1 cellular context compared by ENCODE assay signal in the genomic region with DNA sequence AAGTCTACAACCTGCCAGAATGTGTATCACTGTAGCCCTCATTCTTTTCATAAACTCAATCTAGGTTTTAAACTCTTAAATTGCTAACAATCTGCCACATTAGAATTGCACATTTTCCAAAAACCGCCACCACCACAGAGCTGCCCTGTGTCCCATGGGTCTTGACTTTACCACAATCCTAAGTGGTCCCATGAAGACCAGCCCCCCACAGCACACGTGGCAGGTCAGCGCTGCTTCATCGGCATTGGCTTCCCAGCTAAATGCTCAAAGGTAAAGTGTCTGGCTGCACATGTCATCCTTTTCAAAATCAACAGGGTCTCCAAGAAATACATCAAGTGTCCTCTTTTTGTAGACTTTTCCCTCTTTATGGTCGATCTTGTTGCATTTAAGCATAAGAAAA.
TF ChIP-seq lines count a peak whose summit lies in the region.

No MANE protein-coding gene starts in this region.

TF ChIP-seq in HCT116, 20 proteins besides CTCF, POLR2A, EP300 and RAD21 (continued from another document):
- TF ChIP-seq, protein P1, sequence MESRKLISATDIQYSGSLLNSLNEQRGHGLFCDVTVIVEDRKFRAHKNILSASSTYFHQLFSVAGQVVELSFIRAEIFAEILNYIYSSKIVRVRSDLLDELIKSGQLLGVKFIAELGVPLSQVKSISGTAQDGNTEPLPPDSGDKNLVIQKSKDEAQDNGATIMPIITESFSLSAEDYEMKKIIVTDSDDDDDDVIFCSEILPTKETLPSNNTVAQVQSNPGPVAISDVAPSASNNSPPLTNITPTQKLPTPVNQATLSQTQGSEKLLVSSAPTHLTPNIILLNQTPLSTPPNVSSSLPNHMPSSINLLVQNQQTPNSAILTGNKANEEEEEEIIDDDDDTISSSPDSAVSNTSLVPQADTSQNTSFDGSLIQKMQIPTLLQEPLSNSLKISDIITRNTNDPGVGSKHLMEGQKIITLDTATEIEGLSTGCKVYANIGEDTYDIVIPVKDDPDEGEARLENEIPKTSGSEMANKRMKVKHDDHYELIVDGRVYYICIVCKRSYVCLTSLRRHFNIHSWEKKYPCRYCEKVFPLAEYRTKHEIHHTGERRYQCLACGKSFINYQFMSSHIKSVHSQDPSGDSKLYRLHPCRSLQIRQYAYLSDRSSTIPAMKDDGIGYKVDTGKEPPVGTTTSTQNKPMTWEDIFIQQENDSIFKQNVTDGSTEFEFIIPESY (IDR thresholded peaks at IDR 0.05; ENCODE audit: extremely low read depth, insufficient replicate concordance, low read length), result no peak
- TF ChIP-seq CEBPB (IDR thresholded peaks at IDR 0.05; ENCODE audit: low read depth) (no peak), MAX (IDR thresholded peaks at IDR 0.05) (no peak), SIN3A (IDR thresholded peaks at IDR 0.05; ENCODE audit: low read depth) (no peak), ELF1 (IDR thresholded peaks at IDR 0.05; ENCODE audit: borderline replicate concordance, low read depth) (no peak), EGR1 (IDR thresholded peaks at IDR 0.05; ENCODE audit: low read depth) (no peak), SRF (IDR thresholded peaks at IDR 0.05; ENCODE audit: low read depth) (no peak), CBX3 (IDR thresholded peaks at IDR 0.05; ENCODE audit: low read depth) (no peak), TCF7L2 (IDR thresholded peaks at IDR 0.05; ENCODE audit: borderline replicate concordance, extremely low read depth, insufficient read depth, insufficient read length) (no peak), POLR2AphosphoS5 (IDR thresholded peaks at IDR 0.05; ENCODE audit: low read depth, low read length) (no peak), FOSL1 (IDR thresholded peaks at IDR 0.05; ENCODE audit: low read depth) (no peak), ZFX (IDR thresholded peaks at IDR 0.05) (no peak), JUND (IDR thresholded peaks at IDR 0.05) (no peak), YY1 (IDR thresholded peaks at IDR 0.05; ENCODE audit: extremely low read depth, insufficient replicate concordance, low read depth, low read length) (no peak), EZH2phosphoT487 (IDR thresholded peaks at IDR 0.05; ENCODE audit: borderline replicate concordance) (no peak)
